Comparison of ENCODE assay signal across 17 cellular contexts in the genomic region with DNA sequence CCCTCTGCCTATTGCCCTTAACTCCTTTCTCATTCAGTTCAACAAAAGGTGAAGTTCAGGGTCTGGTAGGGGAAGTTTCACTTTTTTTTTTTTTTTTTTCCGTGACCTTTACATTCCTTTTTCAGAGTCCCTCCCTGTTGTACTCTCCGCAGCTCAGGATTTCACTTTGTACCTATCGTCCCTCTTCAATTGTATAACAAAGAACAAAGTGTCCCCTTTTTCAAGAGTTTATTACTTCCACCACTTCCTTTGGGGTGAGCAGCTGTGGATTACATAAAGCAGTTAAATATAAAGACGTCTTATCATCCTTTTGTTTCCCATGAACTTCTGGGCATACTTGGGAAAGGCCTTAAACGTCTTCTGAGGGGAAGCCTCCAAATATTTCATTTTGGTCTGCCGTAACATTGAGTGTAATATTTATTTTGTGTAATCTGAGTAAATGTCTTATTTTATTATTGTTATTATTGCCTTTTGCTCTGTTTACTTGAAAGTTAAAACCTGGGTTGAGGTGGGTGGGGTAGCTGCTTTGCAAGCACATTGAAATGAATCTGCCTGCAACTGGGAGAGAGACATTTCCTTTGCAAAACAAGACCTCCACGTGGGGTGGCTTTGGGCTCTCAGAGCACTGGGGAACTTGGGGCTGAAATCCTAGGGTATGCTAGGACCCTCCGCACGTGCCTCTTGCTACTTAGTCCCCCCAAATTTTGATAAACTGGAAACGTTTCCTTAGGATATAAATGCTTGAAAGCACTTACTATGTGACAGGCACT.
"Had no signal": no experiment of that assay in that cellular context is flagged by ENCODE, and none has a peak within 500 bp of the region (broad histone marks: within the 10 kb centered on the region; RNA-seq: fewer than 3 reads in every experiment).

No MANE protein-coding gene starts in this region.

- DNase-seq: activated CD4-positive, alpha-beta T cell treated with anti-CD3 and anti-CD28 coated beads for 1 hour; activated CD4-positive, alpha-beta T cell treated with anti-CD3 and anti-CD28 coated beads, Interleukin-2, amount 50 U/mL, for 4 hours; activated naive CD4-positive, alpha-beta T cell; activated naive CD8-positive, alpha-beta T cell treated with anti-CD3 and anti-CD28 coated beads, Interleukin-2, amount 10 ng/mL, durations not matched to agents 7 days and 5 days; activated T-cell treated with anti-CD3 and anti-CD28 coated beads for 4 hours; anterior cingulate cortex; brain microvascular endothelial cell; effector memory CD8-positive, alpha-beta T cell; left ventricle myocardium superior; pancreas; T1000; thyroid gland; uterus had no signal

- H3K4me3 Mint-ChIP-seq: activated naive CD8-positive, alpha-beta T cell treated with anti-CD3 and anti-CD28 coated beads, Interleukin-2, amount 10 ng/mL, durations not matched to agents 7 days and 5 days; dendritic cell treated with granulocyte-macrophage colony-stimulating factor and Interleukin-4, amounts not matched to agents 40 ng/mL and 50 ng/mL, for 4 days; effector memory CD8-positive, alpha-beta T cell; stimulated activated memory B cell treated with anti-CD40 and anti-IgM and Interleukin-4, amounts not matched to agents 10 μg/mL and 1 μg/mL and 100 μg/mL, for 72 hours had no signal

- H3K27me3 ChIP-seq: brain microvascular endothelial cell, hepatocyte, pancreas, thyroid gland, uterus had no signal

- H2AFZ ChIP-seq: hepatocyte had no signal

- H3K27ac Mint-ChIP-seq: activated naive CD8-positive, alpha-beta T cell treated with anti-CD3 and anti-CD28 coated beads, Interleukin-2, amount 10 ng/mL, durations not matched to agents 7 days and 5 days; dendritic cell treated with granulocyte-macrophage colony-stimulating factor and Interleukin-4, amounts not matched to agents 40 ng/mL and 50 ng/mL, for 4 days; stimulated activated memory B cell treated with anti-CD40 and anti-IgM and Interleukin-4, amounts not matched to agents 10 μg/mL and 1 μg/mL and 100 μg/mL, for 72 hours had no signal

- H3K9me3 Mint-ChIP-seq: activated naive CD8-positive, alpha-beta T cell treated with anti-CD3 and anti-CD28 coated beads, Interleukin-2, amount 10 ng/mL, durations not matched to agents 7 days and 5 days; dendritic cell treated with granulocyte-macrophage colony-stimulating factor and Interleukin-4, amounts not matched to agents 40 ng/mL and 50 ng/mL, for 4 days; effector memory CD8-positive, alpha-beta T cell; stimulated activated memory B cell treated with anti-CD40 and anti-IgM and Interleukin-4, amounts not matched to agents 10 μg/mL and 1 μg/mL and 100 μg/mL, for 72 hours had no signal

- H3K4me2 ChIP-seq: hepatocyte had no signal

- ATAC-seq: effector memory CD8-positive, alpha-beta T cell; left ventricle myocardium superior; pancreas; stimulated activated memory B cell treated with anti-CD40 and anti-IgM and Interleukin-4, amounts not matched to agents 10 μg/mL and 1 μg/mL and 100 μg/mL, for 72 hours had no signal

- H3K9me3 ChIP-seq: pancreas, thyroid gland, uterus had no signal

- FAIRE-seq: keratinocyte, pancreas had no signal

- H3K79me2 ChIP-seq: hepatocyte had no signal

- H3K4me1 ChIP-seq: pancreas, uterus had no signal

- H3K27ac ChIP-seq: brain microvascular endothelial cell, hepatocyte, pancreas, thyroid gland had no signal

- H3K27me3 Mint-ChIP-seq: activated naive CD8-positive, alpha-beta T cell treated with anti-CD3 and anti-CD28 coated beads, Interleukin-2, amount 10 ng/mL, durations not matched to agents 7 days and 5 days; dendritic cell treated with granulocyte-macrophage colony-stimulating factor and Interleukin-4, amounts not matched to agents 40 ng/mL and 50 ng/mL, for 4 days; effector memory CD8-positive, alpha-beta T cell; stimulated activated memory B cell treated with anti-CD40 and anti-IgM and Interleukin-4, amounts not matched to agents 10 μg/mL and 1 μg/mL and 100 μg/mL, for 72 hours had no signal

- H3K4me1 Mint-ChIP-seq: activated naive CD8-positive, alpha-beta T cell treated with anti-CD3 and anti-CD28 coated beads, Interleukin-2, amount 10 ng/mL, durations not matched to agents 7 days and 5 days; stimulated activated memory B cell treated with anti-CD40 and anti-IgM and Interleukin-4, amounts not matched to agents 10 μg/mL and 1 μg/mL and 100 μg/mL, for 72 hours had no signal

- H3K36me3 ChIP-seq: brain microvascular endothelial cell, thyroid gland, uterus had no signal

- H3K4me3 ChIP-seq: hepatocyte, pancreas, thyroid gland, uterus had no signal
